8 cellular contexts compared by ENCODE assay signal in the genomic region with DNA sequence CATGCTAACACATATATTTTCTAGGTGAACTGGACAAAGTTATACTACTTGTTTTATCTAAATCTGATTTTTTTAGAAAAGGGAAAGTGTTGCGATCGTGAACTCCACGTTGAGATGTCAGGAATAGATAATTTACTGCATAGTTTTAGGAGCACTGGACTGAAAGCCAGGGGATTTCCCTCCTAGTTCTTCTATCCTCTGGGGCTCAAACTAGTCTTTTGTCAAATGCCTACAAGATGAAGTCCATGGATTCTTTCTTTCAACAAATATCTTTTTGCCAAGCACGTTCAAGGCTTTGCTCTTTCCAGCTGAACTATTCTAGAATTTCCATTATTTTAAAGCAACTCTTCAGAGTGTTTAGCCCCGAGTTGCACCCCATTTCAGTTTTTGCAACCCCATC. TPM values are rescaled to one million over a fixed set of nuclear protein-coding genes. Genes with fewer than 3 reads are reported as not detected.
A peak's percentile ranks its signal among the peaks of the same experiment; 100 is the strongest.
DNase-seq lines count a peak whose midpoint lies in the region; ATAC-seq, FAIRE-seq and TF ChIP-seq lines count a peak whose summit lies in the region.

No MANE protein-coding gene starts in this region.

- H3K27ac ChIP-seq in OCI-LY7 (ENCODE audit: low read depth, low read length, poor library complexity, severe bottlenecking) (peak overlapping the region; percentile 23), esophagus (ENCODE audit: low read depth in 2 of 2, low read length in 1 of 2) (peak overlapping the region in 1 of 2 donors; percentile 75)

- H3K79me2 ChIP-seq in OCI-LY7 (ENCODE audit: insufficient read depth, low read depth, low read length): peaks cover 37% of the 10 kb centered on the region

- no peak for TF ChIP-seq CTCF in OCI-LY7 (conservative IDR thresholded peaks at IDR 0.05; ENCODE audit: low read length)
- TF ChIP-seq CTCF in progenitor cell of endocrine pancreas (IDR thresholded peaks at IDR 0.05; ENCODE audit: unreplicated experiment): no peak

- no peak for FAIRE-seq in HTR-8/SVneo (lab: Jason Lieb, UNC)

- H4K20me1 ChIP-seq in OCI-LY7 (ENCODE audit: insufficient read depth, low read length): 0 out of 2 replicates have a peak, but pooled peaks cover 3% of the 10 kb centered on the region

- peak overlapping the region; percentile 89 for H3K4me2 ChIP-seq in OCI-LY7 (ENCODE audit: low read length)

- H3K9me3 Mint-ChIP-seq in progenitor cell of endocrine pancreas (ENCODE audit: low read depth): no peaks in the 10 kb centered on the region

- intact Hi-C loops in OCI-LY7 (cut with micrococcal nuclease; ENCODE audit: unreplicated experiment): loop anchor here (1.0 to 10.0 kb wide), 5 partner anchors 17 to 486 kb away; a partner anchor contains a TSS

- no peaks in the 10 kb centered on the region for H3K9me3 ChIP-seq in OCI-LY7 (ENCODE audit: low read length)
- H3K9me3 ChIP-seq in esophagus (ENCODE audit: control insufficient read depth in 2 of 2, insufficient read depth in 1 of 2, low read depth in 1 of 2, low read length in 1 of 2): no peaks in the 10 kb centered on the region

- H3K36me3 ChIP-seq in OCI-LY7 (ENCODE audit: insufficient read depth, low read length) (peaks cover 5% of the 10 kb centered on the region; the same call in 1 of the 2 replicates), esophagus (ENCODE audit: control insufficient read depth in 2 of 2, insufficient read depth in 2 of 2, low read length in 1 of 2) (no peaks in the 10 kb centered on the region)

- ATAC-seq in GM18907 (IDR thresholded peaks at IDR 0.05; ENCODE audit: unreplicated experiment): peak; percentile 3

- peaks cover 35% of the 10 kb centered on the region for H3K4me1 ChIP-seq in OCI-LY7 (ENCODE audit: insufficient read depth, low read length, poor library complexity, severe bottlenecking)
- H3K4me1 ChIP-seq in esophagus (ENCODE audit: control insufficient read depth in 2 of 2, insufficient read depth in 2 of 2, low read length in 1 of 2): peaks cover 2 to 3% of the 10 kb centered on the region in 2 donors

- POLR2A ChIA-PET in OCI-LY7 (lab: Charles Lee): interaction anchor here (0.6 to 8.9 kb wide), 13 partner anchors 11 to 174 kb away, joined by 3 to 55 read pairs (median 5); no protein-coding TSS in a partner anchor

- H3K27ac Mint-ChIP-seq in progenitor cell of endocrine pancreas: peak overlapping the region; percentile 30

- CTCF ChIA-PET in OCI-LY7 (lab: Charles Lee; ENCODE audit: unreplicated experiment): interaction anchor here (1.7 kb wide), 1 partner anchor 8 kb away, joined by 6 read pairs; no protein-coding TSS in a partner anchor

- peak overlapping the region; percentile 94 for H2AFZ ChIP-seq in OCI-LY7 (ENCODE audit: low read length)

- H3K4me3 ChIP-seq in OCI-LY7 (ENCODE audit: low read depth, low read length, poor library complexity, severe bottlenecking): peak overlapping the region; percentile 86
- peak overlapping the region; percentile 77 to 95 for H3K4me3 ChIP-seq in esophagus (ENCODE audit: low read depth in 1 of 2, low read length in 2 of 2)

- H3K27me3 ChIP-seq in esophagus (ENCODE audit: control insufficient read depth in 1 of 2, insufficient read depth in 2 of 2, low read length in 2 of 2): no peaks in the 10 kb centered on the region

- H3K4me3 Mint-ChIP-seq in progenitor cell of endocrine pancreas (ENCODE audit: low read depth): peak overlapping the region; percentile 89

- DNase-seq in OCI-LY7 (ENCODE audit: low spot score) (peak; percentile 13), progenitor cell of endocrine pancreas (ENCODE audit: low spot score, unreplicated experiment) (no peak), NCI-H510A treated with DMSO at 0.1 percent for 48 hours (lab: John Stamatoyannopoulos, UW) (no peak), 8988T (no peak), HTR-8/SVneo (ENCODE audit: insufficient read length, low spot score) (no peak), HUDEP-2 (lab: John Stamatoyannopoulos, UW; ENCODE audit: unreplicated experiment in 76 of 76) (no peak)

- peaks cover 25% of the 10 kb centered on the region for H3K4me1 Mint-ChIP-seq in progenitor cell of endocrine pancreas (ENCODE audit: low read depth)

- BruUV-seq in OCI-LY7 (replicated peaks; lab: Mats Ljungman, UMichigan): TSS peak; percentile 76

- WGBS in esophagus, 2 donors: 5 to 6% methylated on average over 5 of the region's 5 CpGs

- no peaks in the 10 kb centered on the region for H3K9me2 ChIP-seq in OCI-LY7 (ENCODE audit: insufficient read depth, low read length)

- peaks cover 5% of the 10 kb centered on the region for H3K36me3 Mint-ChIP-seq in progenitor cell of endocrine pancreas (ENCODE audit: insufficient read depth)

- peaks cover 5% of the 10 kb centered on the region for H3K27me3 Mint-ChIP-seq in progenitor cell of endocrine pancreas

RNA-seq across cellular contexts. Expression of a gene that starts 0.6 kb away (rescaled TPM):
- total RNA-seq in OCI-LY7 (2014; rRNA removed; shearing (Covaris generic)): 18.5 and 26.2 TPM in 2 replicates
- total RNA-seq in OCI-LY7 (2022) (38.8 and 46.3 TPM in 2 replicates), progenitor cell of endocrine pancreas (24.1 and 26.2 TPM in 2 replicates)
- 1 to 10 TPM; 4.0 to 4.2 TPM for polyA plus RNA-seq in esophagus

RNA-seq across cellular contexts. Expression of a gene that starts 42.5 kb away (rescaled TPM):
- 97.5 and 106 TPM in 2 replicates for total RNA-seq in OCI-LY7 (2014; rRNA removed; shearing (Covaris generic))
- total RNA-seq in OCI-LY7 (2022): 107 and 121 TPM in 2 replicates
- polyA plus RNA-seq in esophagus: 1 to 10 TPM; 1.7 to 3.5 TPM
- total RNA-seq in progenitor cell of endocrine pancreas: 39.8 and 42.8 TPM in 2 replicates
